In genomic region chr12:40474630-40475029, GRCh38 we compare ENCODE assay signal across 16 cellular contexts.
DNase-seq lines count a peak whose midpoint lies in the region; ATAC-seq, FAIRE-seq and TF ChIP-seq lines count a peak whose summit lies in the region.
"Had no signal": no experiment of that assay in that cellular context is flagged by ENCODE, and none has a peak within 500 bp of the region (broad histone marks: within the 10 kb centered on the region; RNA-seq: fewer than 3 reads in every experiment).

No MANE protein-coding gene starts in this region.

- H3K9me3 ChIP-seq in HepG2 (ENCODE audit: low read length) = peaks cover 23% of the 10 kb centered on the region
- H3K9me3 ChIP-seq in right lobe of liver = no peaks in the 10 kb centered on the region

- H3K36me3 ChIP-seq in HepG2 (replicated peaks in 1 of 2; ENCODE audit: control insufficient read depth in 1 of 2, insufficient read depth in 2 of 2, low read length in 2 of 2) = no peaks in the 10 kb centered on the region
- no peaks in the 10 kb centered on the region for H3K36me3 ChIP-seq in right lobe of liver

- peak overlapping the region; percentile 29 for H2AFZ ChIP-seq in HepG2 (ENCODE audit: low read length)

- 0% methylated on average over 1 of the region's 1 CpG for WGBS in HepG2 (ENCODE audit: low lambda C conversion rate)
- WGBS in right lobe of liver (ENCODE audit: insufficient coverage, low coverage, low lambda C conversion rate, missing lambda C conversion rate) = 31% methylated on average over 1 of the region's 1 CpG

- H3K27me3 ChIP-seq in HepG2 (ENCODE audit: control insufficient read depth in 1 of 2, insufficient read depth in 2 of 2, low read length in 2 of 2) (no peaks in the 10 kb centered on the region; a peak in 1 of 5 replicates), right lobe of liver (no peaks in the 10 kb centered on the region)

- TF ChIP-seq CTCF in HepG2 (CRISPR knock-in tag; IDR thresholded peaks at IDR 0.05) = no peak
- TF ChIP-seq CTCF in right lobe of liver (IDR thresholded peaks at IDR 0.05) = no peak

- in situ Hi-C loops in HepG2 (cut with HindIII; ENCODE audit: extremely low pct_ligation_motif_present, low pct_unique_long_range_greater_than_20kb) = no loop called here

- intact Hi-C loops in HepG2 (cut with micrococcal nuclease; ENCODE audit: unreplicated experiment) = no loop called here
- intact Hi-C loops in right lobe of liver (cut with DNase I) = no loop called here

- H3K4me2 ChIP-seq in HepG2 (ENCODE audit: low read depth, low read length) = no peak overlapping the region

- H3K79me2 ChIP-seq in HepG2 (ENCODE audit: insufficient read depth, low read length) = no peaks in the 10 kb centered on the region

- no peak for ATAC-seq in HepG2
- ATAC-seq in right lobe of liver = no peak
- no peak for ATAC-seq in HG02588 (IDR thresholded peaks at IDR 0.05; ENCODE audit: unreplicated experiment)
- ATAC-seq in HG03378 (IDR thresholded peaks at IDR 0.05; ENCODE audit: unreplicated experiment) = no peak

- no peaks in the 10 kb centered on the region for H4K20me1 ChIP-seq in HepG2 (ENCODE audit: insufficient read depth, low read length)

- no peak for TF ChIP-seq POLR2A in HepG2 (IDR thresholded peaks at IDR 0.05; ENCODE audit: insufficient read depth in 1 of 2, low read depth in 2 of 2, low read length in 2 of 2)
- TF ChIP-seq POLR2A in right lobe of liver (IDR thresholded peaks at IDR 0.05) = no peak

- DNase-seq in HepG2 (ENCODE audit: low spot score) (no peak), right lobe of liver (no peak), NCI-H345 treated with DMSO at 0.1 percent for 48 hours (lab: John Stamatoyannopoulos, UW; ENCODE audit: unreplicated experiment) (peak; percentile 43), epithelial cell of prostate (ENCODE audit: low read depth, low spot score) (peak; percentile 5), LoVo (ENCODE audit: low spot score) (no peak)
- DNase-seq: AML-193, GF-D8, H7, MV-4-11, NCI-H146, NCI-H2081, NCI-H226, NCI-H526 treated with DMSO at 0.1 percent for 48 hours had no signal

- POLR2A ChIA-PET in HepG2 (lab: Yijun Ruan, JAX) = no interaction called here

- H3K4me3 ChIP-seq in HepG2 (replicated peaks in 1 of 3; ENCODE audit: insufficient read depth in 1 of 3, low read depth in 2 of 3, low read length in 3 of 3) (no peak overlapping the region), right lobe of liver (no peak overlapping the region)

- CTCF ChIA-PET in HepG2 (lab: Yijun Ruan, JAX; ENCODE audit: low intra/inter-chr PET ratio, low total read pairs) = no interaction called here

- H3K9ac ChIP-seq in HepG2 (ENCODE audit: insufficient read depth, low read depth, low read length) = no peak overlapping the region

- TF ChIP-seq EP300 in HepG2 (IDR thresholded peaks at IDR 0.05; ENCODE audit: low read depth in 2 of 2, low read length in 2 of 2) = no peak
- no peak for TF ChIP-seq EP300 in HepG2 (CRISPR knock-in tag; IDR thresholded peaks at IDR 0.05; ENCODE audit: borderline replicate concordance)

- TF ChIP-seq RAD21 in HepG2 (CRISPR knock-in tag; IDR thresholded peaks at IDR 0.05) = no peak

- no TSS peak for BruUV-seq in HepG2 (replicated peaks; lab: Mats Ljungman, UMichigan)

- H3K4me1 ChIP-seq in HepG2 (ENCODE audit: insufficient read depth, low read length) (no peaks in the 10 kb centered on the region), right lobe of liver (no peaks in the 10 kb centered on the region)

- FAIRE-seq in HepG2 (lab: Jason Lieb, UNC) = no peak
- FAIRE-seq: GM12892 had no signal

- H3K27ac ChIP-seq in HepG2 (ENCODE audit: extremely low read length, insufficient read depth, low read length) (no peak overlapping the region), right lobe of liver (no peak overlapping the region), epithelial cell of prostate (no peak overlapping the region)

TF ChIP-seq in HepG2, 621 proteins besides CTCF, POLR2A, EP300 and RAD21:
- TF ChIP-seq ZNF788 (CRISPR knock-in tag; IDR thresholded peaks at IDR 0.05; ENCODE audit: borderline replicate concordance) (no peak), POLR2AphosphoS2 (IDR thresholded peaks at IDR 0.05; ENCODE audit: low read depth, low read length) (no peak), SMAD1 (CRISPR knock-in tag; IDR thresholded peaks at IDR 0.05; ENCODE audit: borderline replicate concordance, low read depth) (no peak), TP53 (CRISPR knock-in tag; conservative IDR thresholded peaks at IDR 0.05) (no peak), KDM3A (CRISPR knock-in tag; IDR thresholded peaks at IDR 0.05; ENCODE audit: low read depth) (no peak), ZNF746 (CRISPR knock-in tag; IDR thresholded peaks at IDR 0.05) (no peak), ZBTB26 (CRISPR knock-in tag; IDR thresholded peaks at IDR 0.05; ENCODE audit: borderline replicate concordance) (no peak), FOXO4 (CRISPR knock-in tag; conservative IDR thresholded peaks at IDR 0.05) (no peak), ZNF296 (CRISPR knock-in tag; conservative IDR thresholded peaks at IDR 0.05) (no peak), REST (IDR thresholded peaks at IDR 0.05; ENCODE audit: borderline replicate concordance in 1 of 2, low read depth in 1 of 2, low read length in 2 of 2) (no peak), ZNF878 (CRISPR knock-in tag; IDR thresholded peaks at IDR 0.05) (no peak), NCOA1 (CRISPR knock-in tag; IDR thresholded peaks at IDR 0.05) (no peak), ZNF563 (CRISPR knock-in tag; IDR thresholded peaks at IDR 0.05) (no peak), PRMT3 (CRISPR knock-in tag; IDR thresholded peaks at IDR 0.05; ENCODE audit: borderline replicate concordance, low read depth) (no peak)

Comparison
In these comparisons a context has a peak if more than half of its experiments do, and no peak if none do; other contexts are left out.
1. DNase-seq: peak in NCI-H345 treated with DMSO at 0.1 percent for 48 hours (single experiment) and epithelial cell of prostate (single experiment); none in HepG2 (single experiment), right lobe of liver (0 of 3) and LoVo (single experiment).